ENCODE assay signal across 7 cellular contexts in genomic region chr13:48456546-48456945, GRCh38.
"Had no signal": no experiment of that assay in that cellular context is flagged by ENCODE, and none has a peak within 500 bp of the region (broad histone marks: within the 10 kb centered on the region; RNA-seq: fewer than 3 reads in every experiment).

No MANE protein-coding gene starts in this region.

- H3K27ac Mint-ChIP-seq: HFFc6 had no signal

- DNase-seq: GOT3, H7, HFFc6, IMR-90 had no signal

- H3K9me3 ChIP-seq: HAP-1 had no signal

- H3K4me3 Mint-ChIP-seq: HFFc6 had no signal

- ATAC-seq: HCT116, K562 had no signal

- H3K4me3 ChIP-seq: HAP-1, K562 had no signal
